Comparison of ENCODE assay signal across 26 cellular contexts in genomic region chr9:112382066-112382465, GRCh38. TPM values are rescaled to one million over a fixed set of nuclear protein-coding genes. Genes with fewer than 3 reads are reported as not detected.
DNase-seq lines count a peak whose midpoint lies in the region; ATAC-seq and TF ChIP-seq lines count a peak whose summit lies in the region.
"Had no signal": no experiment of that assay in that cellular context is flagged by ENCODE, and none has a peak within 500 bp of the region (broad histone marks: within the 10 kb centered on the region; RNA-seq: fewer than 3 reads in every experiment).

No MANE protein-coding gene starts in this region.

- no peak for ATAC-seq in psoas muscle
- ATAC-seq: lower lobe of right lung had no signal

- WGBS in mammary epithelial cell (ENCODE audit: low coverage, missing lambda C conversion rate), result 100% methylated on average over 7 of the region's 7 CpGs
- 90 to 96% (median 93%) methylated on average over 7 of the region's 7 CpGs for WGBS in psoas muscle, 3 donors
- 100% methylated on average over 5 of the region's 7 CpGs for WGBS in mesenchymal stem cell

- no peaks in the 10 kb centered on the region for H3K9me3 Mint-ChIP-seq in Caco-2 (ENCODE audit: unreplicated experiment)
- H3K9me3 Mint-ChIP-seq: activated B cell treated with CpG ODN at 0.5 μM for 24 hours; activated naive CD4-positive, alpha-beta T cell treated with anti-CD3 and anti-CD28 coated beads for 36 hours; activated T-helper 1 cell treated with anti-CD3 and anti-CD28 coated beads, Interleukin-12 subunit alpha, Interleukin-12 subunit beta, Interleukin-2, Interleukin-4 antibody, amounts not matched to agents 30 ng/mL and 10 ng/mL and 1 ng/mL, durations not matched to agents 14 hours and 24 hours and 36 hours; CD4-positive, alpha-beta memory T cell had no signal

- dilution Hi-C loops in mammary epithelial cell (cut with HindIII; ENCODE audit: low sequenced_read_pairs), result no loop called here

- H2BK15ac ChIP-seq in mesenchymal stem cell (ENCODE audit: low read depth, poor library complexity, severe bottlenecking), result no peak overlapping the region

- TF ChIP-seq CTCF in Caco-2 (IDR thresholded peaks at IDR 0.05; ENCODE audit: insufficient read depth in 1 of 2, low read depth in 1 of 2, low read length in 1 of 2, severe bottlenecking in 1 of 2, unreplicated experiment in 1 of 2), result no peak
- no peak for TF ChIP-seq CTCF in mammary epithelial cell (conservative IDR thresholded peaks at IDR 0.05 in 1 of 2, IDR thresholded peaks at IDR 0.05 in 1 of 2; ENCODE audit: extremely low read depth in 1 of 2, insufficient read depth in 1 of 2, low read depth in 1 of 2, low read length in 2 of 2)
- TF ChIP-seq CTCF in psoas muscle (IDR thresholded peaks at IDR 0.05), result no peak

- H3K27ac ChIP-seq in mammary epithelial cell (ENCODE audit: insufficient read depth, low read depth, low read length) (no peak overlapping the region), psoas muscle (no peak overlapping the region), mesenchymal stem cell (ENCODE audit: low read length, poor library complexity, severe bottlenecking) (no peak overlapping the region)
- H3K27ac ChIP-seq: brain microvascular endothelial cell, neural progenitor cell had no signal

- H3K36me3 Mint-ChIP-seq in Caco-2 (ENCODE audit: insufficient read depth, unreplicated experiment), result peaks cover 50% of the 10 kb centered on the region

- H2AFZ ChIP-seq in mammary epithelial cell (ENCODE audit: low read depth, low read length) (no peak overlapping the region), mesenchymal stem cell (ENCODE audit: low read depth, low read length) (no peak overlapping the region)
- H2AFZ ChIP-seq: neural progenitor cell had no signal

- H3K4me1 ChIP-seq in Caco-2, result peaks cover 41% of the 10 kb centered on the region
- peaks cover 5% of the 10 kb centered on the region for H3K4me1 ChIP-seq in mammary epithelial cell (ENCODE audit: insufficient read depth, low read length)
- H3K4me1 ChIP-seq in psoas muscle, result peaks cover 36% of the 10 kb centered on the region
- H3K4me1 ChIP-seq in mesenchymal stem cell (ENCODE audit: control insufficient read depth, insufficient read depth, low read depth, low read length), result peaks cover 7% of the 10 kb centered on the region

- H3K18ac ChIP-seq in mesenchymal stem cell (ENCODE audit: low read depth in 1 of 2, low read length in 2 of 2), result no peak overlapping the region

- no peak overlapping the region for H2BK5ac ChIP-seq in mesenchymal stem cell (ENCODE audit: low read depth, low read length, poor library complexity, severe bottlenecking)

- no peak overlapping the region for H3K4ac ChIP-seq in mesenchymal stem cell (ENCODE audit: low read depth in 1 of 2, low read length in 2 of 2)

- no peak overlapping the region for H2BK120ac ChIP-seq in mesenchymal stem cell (ENCODE audit: low read depth, low read length)

- H3K9ac ChIP-seq in mammary epithelial cell (ENCODE audit: insufficient read depth, low read length), result no peak overlapping the region
- no peak overlapping the region for H3K9ac ChIP-seq in mesenchymal stem cell (ENCODE audit: low read length)
- H3K9ac ChIP-seq: neural progenitor cell had no signal

- H4K91ac ChIP-seq in mesenchymal stem cell (ENCODE audit: low read length), result no peak overlapping the region

- BruUV-seq in Caco-2 (replicated peaks; lab: Mats Ljungman, UMichigan) (no TSS peak), mammary epithelial cell (replicated peaks; lab: Mats Ljungman, UMichigan) (TSS peak; percentile 5)

- no peak overlapping the region for H3K14ac ChIP-seq in mesenchymal stem cell (ENCODE audit: low read length in 2 of 2)

- no peaks in the 10 kb centered on the region for H4K20me1 ChIP-seq in mammary epithelial cell (ENCODE audit: insufficient read depth, low read length)

- H3K9me3 ChIP-seq in Caco-2, result no peaks in the 10 kb centered on the region
- no peaks in the 10 kb centered on the region for H3K9me3 ChIP-seq in mammary epithelial cell (replicated peaks; ENCODE audit: insufficient read depth, low read length)
- H3K9me3 ChIP-seq in psoas muscle, result no peaks in the 10 kb centered on the region
- H3K9me3 ChIP-seq in mesenchymal stem cell (ENCODE audit: control insufficient read depth, low read length), result no peaks in the 10 kb centered on the region
- H3K9me3 ChIP-seq: HAP-1, lower lobe of right lung, sigmoid colon had no signal

- H3K79me1 ChIP-seq in mesenchymal stem cell (replicated peaks; ENCODE audit: low read length, poor library complexity, severe bottlenecking), result peaks cover 8% of the 10 kb centered on the region

- in situ Hi-C loops in KBM-7 (cut with MboI; ENCODE audit: low pct_unique_long_range_greater_than_20kb, low sequenced_read_pairs), result no loop called here
- in situ Hi-C loops in mammary epithelial cell (cut with MboI; ENCODE audit: low sequenced_read_pairs in 2 of 2), result no loop called here

- H2BK12ac ChIP-seq in mesenchymal stem cell (ENCODE audit: low read length in 2 of 2), result no peak overlapping the region

- intact Hi-C loops in Caco-2 (cut with micrococcal nuclease; ENCODE audit: unreplicated experiment) (loop anchor here (1.0 kb wide), 1 partner anchor 10 kb away; no protein-coding TSS in a partner anchor), mammary epithelial cell (cut with micrococcal nuclease) (no loop called here), psoas muscle (cut with DNase I) (loop anchor here (5.0 kb wide), 2 partner anchors 40 to 370 kb away; partner anchors contain the start of gene SNX30 (in 1 of the 2))

- H3K4me3 ChIP-seq in Caco-2 (ENCODE audit: low read depth, low read length) (no peak overlapping the region), mammary epithelial cell (replicated peaks in 1 of 3; ENCODE audit: insufficient read depth in 1 of 3, low read depth in 2 of 3, low read length in 3 of 3) (no peak overlapping the region), psoas muscle (peak overlapping the region; percentile 75), mesenchymal stem cell (ENCODE audit: insufficient read depth in 1 of 2, low read depth in 1 of 2, low read length in 2 of 2) (no peak overlapping the region)
- H3K4me3 ChIP-seq: HAP-1, neural progenitor cell, sigmoid colon had no signal

- H3K4me3 Mint-ChIP-seq in Caco-2 (ENCODE audit: unreplicated experiment), result peak overlapping the region; percentile 99

- H3K27ac Mint-ChIP-seq in Caco-2 (ENCODE audit: unreplicated experiment), result no peak overlapping the region
- H3K27ac Mint-ChIP-seq: activated naive CD4-positive, alpha-beta T cell treated with anti-CD3 and anti-CD28 coated beads for 36 hours; neural progenitor cell had no signal

- H3K27me3 Mint-ChIP-seq in Caco-2 (ENCODE audit: insufficient read depth, unreplicated experiment), result no peaks in the 10 kb centered on the region
- H3K27me3 Mint-ChIP-seq: activated B cell treated with CpG ODN at 0.5 μM for 24 hours; CD4-positive, alpha-beta memory T cell; progenitor cell of endocrine pancreas had no signal

- no peak overlapping the region for H3K23ac ChIP-seq in mesenchymal stem cell (ENCODE audit: low read length in 2 of 2)

- DNase-seq in Caco-2, result no peak
- DNase-seq in KBM-7, result peak; percentile 8
- no peak for DNase-seq in mammary epithelial cell
- DNase-seq in psoas muscle, result no peak
- DNase-seq in inferior parietal cortex (ENCODE audit: extremely low spot score), result no peak
- DNase-seq in mesenchymal stem cell, result no peak
- no peak for DNase-seq in NCI-H748 treated with DMSO at 0.1 percent for 48 hours (lab: John Stamatoyannopoulos, UW)
- DNase-seq: activated B cell treated with CpG ODN at 0.5 μM for 24 hours; activated naive CD4-positive, alpha-beta T cell treated with anti-CD3 and anti-CD28 coated beads for 36 hours; brain microvascular endothelial cell; CD4-positive, alpha-beta memory T cell; DMS 273 treated with DMSO at 0.1 percent for 48 hours; lower lobe of right lung; NCI-H1092; NCI-H1694 treated with DMSO at 0.1 percent for 48 hours; NCI-H2171; NCI-H510A treated with DMSO at 0.1 percent for 48 hours; SIG-M5; sigmoid colon; stimulated activated naive CD4-positive, alpha-beta T cell; SW 1271; T1000 had no signal

- no peak overlapping the region for H4K8ac ChIP-seq in mesenchymal stem cell (ENCODE audit: low read length)

- no peak overlapping the region for H2AK5ac ChIP-seq in mesenchymal stem cell (ENCODE audit: low read length, severe bottlenecking)

- no peaks in the 10 kb centered on the region for H3K27me3 ChIP-seq in Caco-2 (replicated peaks; ENCODE audit: control insufficient read depth, insufficient read depth, low read length)
- no peaks in the 10 kb centered on the region for H3K27me3 ChIP-seq in mammary epithelial cell (ENCODE audit: insufficient read depth, low read length)
- H3K27me3 ChIP-seq in psoas muscle (ENCODE audit: insufficient read depth in 3 of 3, low read length in 2 of 3), result no peaks in the 10 kb centered on the region
- H3K27me3 ChIP-seq in mesenchymal stem cell (ENCODE audit: control insufficient read depth in 1 of 2, insufficient read depth in 1 of 2, low read length in 2 of 2), result no peaks in the 10 kb centered on the region
- H3K27me3 ChIP-seq: brain microvascular endothelial cell, neural progenitor cell, sigmoid colon had no signal

- no peaks in the 10 kb centered on the region for H3K36me3 ChIP-seq in Caco-2 (ENCODE audit: control insufficient read depth, insufficient read depth, low read length)
- H3K36me3 ChIP-seq in mammary epithelial cell (ENCODE audit: insufficient read depth, low read length), result peaks cover 8% of the 10 kb centered on the region
- no peaks in the 10 kb centered on the region for H3K36me3 ChIP-seq in psoas muscle (ENCODE audit: insufficient read depth in 1 of 2, low read depth in 1 of 2)
- peaks cover 0 to 8% of the 10 kb centered on the region in 2 experiments for H3K36me3 ChIP-seq in mesenchymal stem cell (ENCODE audit: control insufficient read depth in 1 of 2, insufficient read depth in 2 of 2, low read depth in 1 of 2, low read length in 2 of 2)
- H3K36me3 ChIP-seq: brain microvascular endothelial cell, HAP-1, lower lobe of right lung, neural progenitor cell had no signal

- H3K79me2 ChIP-seq in mammary epithelial cell (ENCODE audit: insufficient read depth, low read length), result peaks cover 62% of the 10 kb centered on the region

- H3K4me1 Mint-ChIP-seq in Caco-2 (ENCODE audit: low read depth, unreplicated experiment), result peaks cover 38% of the 10 kb centered on the region

- H3K4me2 ChIP-seq in mammary epithelial cell (ENCODE audit: insufficient read depth, low read depth, low read length) (no peak overlapping the region), mesenchymal stem cell (ENCODE audit: low read length, poor library complexity, severe bottlenecking) (no peak overlapping the region)
- H3K4me2 ChIP-seq: neural progenitor cell had no signal

- POLR2A ChIA-PET in Caco-2 (lab: Charles Lee), result no interaction called here

- CTCF ChIA-PET in Caco-2 (lab: Charles Lee) (no interaction called here), mammary epithelial cell (lab: Charles Lee; ENCODE audit: low non-redundant PET) (no interaction called here)

RNA-seq across cellular contexts. Expression of gene HSDL2, which starts 2.2 kb away (rescaled TPM):
- total RNA-seq in Caco-2 (2022), result 122 and 134 TPM in 2 replicates
- total RNA-seq in mammary epithelial cell, result 10 to 100 TPM; 33.5 to 34.2 TPM
- polyA plus RNA-seq in mammary epithelial cell, result 28.2 TPM
- 20.9 TPM for polyA minus RNA-seq in mammary epithelial cell
- 100 to 1,000 TPM in 1 of 4 donors, 10 to 100 TPM in 3; 86.8 to 119 (median 95.3) TPM for total RNA-seq in psoas muscle
- polyA plus RNA-seq in psoas muscle, result 10 to 100 TPM; 62.1 to 66.2 (median 64.9) TPM
- 17.9 TPM for polyA plus RNA-seq in mesenchymal stem cell (2013, experiment 1 of 2)
- polyA plus RNA-seq in mesenchymal stem cell (2013, experiment 2 of 2), result 18.1 TPM

RNA-seq across cellular contexts. Expression of gene PTBP3, which starts 48.6 kb away (rescaled TPM):
- total RNA-seq in Caco-2 (2022) (172 and 190 TPM in 2 replicates), mammary epithelial cell (10 to 100 TPM; 73.2 to 95.9 TPM), psoas muscle (10 to 100 TPM in 2 of 4 donors, 1 to 10 TPM in 2; 8.9 to 26.9 (median 11.7) TPM)
- polyA plus RNA-seq in mammary epithelial cell (71.9 TPM), psoas muscle (1 to 10 TPM; 2.8 to 9.1 (median 3.9) TPM)
- polyA minus RNA-seq in mammary epithelial cell, result 142 TPM
- polyA plus RNA-seq in mesenchymal stem cell (2013, experiment 1 of 2), result 26.7 TPM
- polyA plus RNA-seq in mesenchymal stem cell (2013, experiment 2 of 2), result 25.9 TPM
